7 cellular contexts compared by ENCODE assay signal in the genomic region with DNA sequence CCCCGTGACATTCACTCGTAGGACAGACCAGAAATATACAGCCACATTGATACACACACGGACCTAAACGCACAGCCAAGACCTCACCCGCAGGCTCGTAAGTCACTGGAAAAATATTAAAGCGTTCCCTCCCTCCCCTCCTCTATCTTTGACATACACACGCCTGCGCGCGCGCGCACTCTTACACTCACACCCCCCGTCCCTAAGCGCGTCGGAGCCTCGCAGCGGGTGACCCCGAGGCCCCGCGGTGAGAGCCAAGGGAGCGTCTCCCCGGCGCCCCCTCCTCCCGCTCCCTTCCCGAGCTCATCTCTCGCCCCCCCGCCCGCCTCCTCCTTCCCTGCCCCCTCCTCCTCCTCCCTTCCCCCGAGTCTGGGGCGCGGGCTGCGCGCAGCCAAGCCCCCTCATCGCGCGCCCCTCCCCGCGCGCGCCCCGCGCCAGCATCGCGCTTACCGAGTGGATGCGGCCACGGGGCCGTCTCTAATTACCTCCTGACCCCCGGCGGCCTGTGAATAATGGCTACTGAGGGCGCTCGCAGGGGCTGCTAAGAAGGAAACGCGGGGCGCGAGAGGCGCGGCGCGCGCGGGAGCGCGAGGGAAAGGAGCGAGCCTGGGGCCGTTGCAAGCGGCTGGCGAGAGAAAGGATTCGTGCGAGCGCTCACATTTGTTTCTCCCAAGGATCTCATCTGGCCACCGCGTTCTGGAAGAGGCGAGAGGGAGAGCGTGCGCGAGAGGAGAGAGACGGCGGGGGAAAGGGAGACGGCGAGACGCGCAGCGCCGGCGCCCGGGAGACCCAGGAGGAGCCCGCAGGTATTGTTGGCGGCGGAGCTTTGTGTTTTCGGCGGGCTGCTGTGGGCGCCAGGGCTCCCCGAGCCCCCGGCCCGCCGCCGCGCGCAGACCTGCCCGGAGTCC. TPM values are rescaled to one million over a fixed set of nuclear protein-coding genes. Genes with fewer than 3 reads are reported as not detected.
A peak's percentile ranks its signal among the peaks of the same experiment; 100 is the strongest.
DNase-seq lines count a peak whose midpoint lies in the region; ATAC-seq lines count a peak whose summit lies in the region.

No MANE protein-coding gene starts in this region.

- ATAC-seq in HG03139 (IDR thresholded peaks at IDR 0.05; ENCODE audit: unreplicated experiment): no peak

- H3K9me3 ChIP-seq in MG63: no peaks in the 10 kb centered on the region

- no peaks in the 10 kb centered on the region for H3K27me3 ChIP-seq in MG63

- H3K4me3 ChIP-seq in MG63: no peak overlapping the region

- in situ Hi-C loops in T47D (cut with HindIII; ENCODE audit: low pct_unique_long_range_greater_than_20kb, low sequenced_read_pairs): no loop called here

- H3K36me3 ChIP-seq in MG63: peaks cover 7% of the 10 kb centered on the region; the same call in 1 of the 2 replicates

- DNase-seq in GM19238 (ENCODE audit: insufficient read length, low spot score): peak; percentile 67
- peak; percentile 51 for DNase-seq in RPMI7951 (ENCODE audit: low read depth)
- peak; percentile 50 for DNase-seq in T47D (ENCODE audit: low read depth in 1 of 2, low spot score in 1 of 2)
- peak; percentile 92 for DNase-seq in iris pigment epithelial cell (ENCODE audit: low read depth)
- DNase-seq in stimulated activated CD4-positive, alpha-beta T cell treated with anti-CD3 and anti-CD28 coated beads, Interleukin-15, amount 100 ng/mL, for 24 hours: peak; percentile 47
- DNase-seq in MG63: no peak

RNA-seq across cellular contexts. Expression of a gene that starts 42.4 kb away (rescaled TPM):
- total RNA-seq in RPMI7951 (2014; rRNA removed; shearing (Covaris generic)): 2.8 and 3.2 TPM in 2 replicates
- total RNA-seq in MG63 (2014; rRNA removed; shearing (Covaris generic); ENCODE audit: low replicate concordance): 2.9 and 7.1 TPM in 2 replicates
